Comparison of ENCODE assay signal across 13 cellular contexts in the genomic region with DNA sequence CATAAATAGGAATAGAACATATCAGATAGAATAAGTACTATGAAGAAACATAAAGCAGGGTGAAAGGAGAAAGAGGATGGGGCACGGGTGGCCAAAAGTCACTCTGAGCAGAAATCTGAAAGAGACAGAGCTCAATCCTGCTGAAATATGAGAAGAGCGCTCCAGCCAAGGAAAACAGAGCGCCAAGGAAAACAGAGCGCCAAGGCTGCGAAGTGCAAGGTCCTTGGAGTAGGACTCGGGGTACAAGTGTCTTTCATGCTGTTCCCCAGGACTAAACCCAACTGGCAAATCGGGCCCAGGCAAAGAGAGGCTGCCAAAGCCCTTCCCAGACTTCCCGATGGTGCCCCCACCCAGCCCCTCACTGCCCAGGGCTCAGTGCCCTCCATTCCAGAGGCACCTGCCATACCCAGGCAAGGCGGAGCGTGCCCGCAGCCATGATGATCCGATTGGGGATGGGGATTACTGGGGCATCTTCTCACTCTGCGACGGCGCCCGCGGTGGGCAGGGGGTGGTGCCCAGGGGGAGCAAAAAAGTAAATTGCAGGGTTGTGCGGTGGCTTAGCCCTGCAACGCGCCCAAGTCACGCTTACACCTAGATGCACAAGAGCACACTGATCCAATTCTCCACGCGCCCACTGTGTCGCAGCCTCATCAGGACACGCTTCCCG. TPM values are rescaled to one million over a fixed set of nuclear protein-coding genes. Genes with fewer than 3 reads are reported as not detected.
DNase-seq lines count a peak whose midpoint lies in the region; ATAC-seq and TF ChIP-seq lines count a peak whose summit lies in the region.
"Had no signal": no experiment of that assay in that cellular context is flagged by ENCODE, and none has a peak within 500 bp of the region (broad histone marks: within the 10 kb centered on the region; RNA-seq: fewer than 3 reads in every experiment).

No MANE protein-coding gene starts in this region.

- intact Hi-C loops in activated CD8-positive, alpha-beta T cell treated with anti-CD3 and anti-CD28 coated beads for 36 hours (cut with micrococcal nuclease), result loop anchor here (10.0 kb wide), 1 partner anchor 224 kb away; no protein-coding TSS in a partner anchor
- intact Hi-C loops in activated T-helper 1 cell treated with anti-CD3 and anti-CD28 coated beads, Interleukin-12 subunit alpha, Interleukin-12 subunit beta, Interleukin-2, Interleukin-4 antibody, amounts not matched to agents 30 ng/mL and 10 ng/mL and 1 ng/mL, durations not matched to agents 14 hours and 24 hours and 36 hours (cut with micrococcal nuclease), result no loop called here
- intact Hi-C loops in stomach (cut with DNase I; ENCODE audit: low total_unique reads), result loop anchor here (5.0 kb wide), 1 partner anchor 108 kb away; no protein-coding TSS in a partner anchor

- no peaks in the 10 kb centered on the region for H3K36me3 Mint-ChIP-seq in activated CD8-positive, alpha-beta T cell treated with anti-CD3 and anti-CD28 coated beads, Interleukin-2, amount 10 ng/mL, durations not matched to agents 7 days and 5 days (ENCODE audit: low read depth)
- no peaks in the 10 kb centered on the region for H3K36me3 Mint-ChIP-seq in activated CD8-positive, alpha-beta T cell treated with anti-CD3 and anti-CD28 coated beads for 36 hours (ENCODE audit: low read depth)
- no peaks in the 10 kb centered on the region for H3K36me3 Mint-ChIP-seq in activated T-helper 1 cell treated with anti-CD3 and anti-CD28 coated beads, Interleukin-12 subunit alpha, Interleukin-12 subunit beta, Interleukin-2, Interleukin-4 antibody, amounts not matched to agents 30 ng/mL and 10 ng/mL and 1 ng/mL, durations not matched to agents 14 hours and 24 hours and 36 hours (ENCODE audit: low read depth)

- no peak overlapping the region for H3K27ac Mint-ChIP-seq in activated CD8-positive, alpha-beta T cell treated with anti-CD3 and anti-CD28 coated beads, Interleukin-2, amount 10 ng/mL, durations not matched to agents 7 days and 5 days
- no peak overlapping the region for H3K27ac Mint-ChIP-seq in activated CD8-positive, alpha-beta T cell treated with anti-CD3 and anti-CD28 coated beads for 36 hours
- H3K27ac Mint-ChIP-seq in activated T-helper 1 cell treated with anti-CD3 and anti-CD28 coated beads, Interleukin-12 subunit alpha, Interleukin-12 subunit beta, Interleukin-2, Interleukin-4 antibody, amounts not matched to agents 30 ng/mL and 10 ng/mL and 1 ng/mL, durations not matched to agents 14 hours and 24 hours and 36 hours, result no peak overlapping the region

- H3K4me1 ChIP-seq in iPS-15b (ENCODE audit: control insufficient read depth, insufficient read depth, low read length), result no peaks in the 10 kb centered on the region
- H3K4me1 ChIP-seq in stomach, result peaks cover 14 to 58% (median 42%) of the 10 kb centered on the region in 4 donors
- H3K4me1 ChIP-seq: right lobe of liver had no signal

- H3K27ac ChIP-seq in stomach, result peak overlapping the region in 2 of 5 donors; percentile 14 to 70
- H3K27ac ChIP-seq: right lobe of liver, SJSA1 had no signal

- no peak for TF ChIP-seq CTCF in activated CD8-positive, alpha-beta T cell treated with anti-CD3 and anti-CD28 coated beads for 36 hours (IDR thresholded peaks at IDR 0.05)
- TF ChIP-seq CTCF in stomach (IDR thresholded peaks at IDR 0.05), result no peak

- no peak for TF ChIP-seq EP300 in stomach (IDR thresholded peaks at IDR 0.05)

- no peak for TF ChIP-seq POLR2A in stomach (IDR thresholded peaks at IDR 0.05)

- no peak for DNase-seq in activated CD8-positive, alpha-beta T cell treated with anti-CD3 and anti-CD28 coated beads, Interleukin-2, amount 10 ng/mL, durations not matched to agents 7 days and 5 days
- no peak for DNase-seq in activated CD8-positive, alpha-beta T cell treated with anti-CD3 and anti-CD28 coated beads for 36 hours
- no peak for DNase-seq in activated T-helper 1 cell treated with anti-CD3 and anti-CD28 coated beads, Interleukin-12 subunit alpha, Interleukin-12 subunit beta, Interleukin-2, Interleukin-4 antibody, amounts not matched to agents 30 ng/mL and 10 ng/mL and 1 ng/mL, durations not matched to agents 14 hours and 24 hours and 36 hours (ENCODE audit: low spot score)
- DNase-seq in stomach (no peak), COLO668 (lab: John Stamatoyannopoulos, UW; ENCODE audit: unreplicated experiment) (no peak), GDM1 (lab: John Stamatoyannopoulos, UW) (no peak)
- DNase-seq in activated CD8-positive, alpha-beta memory T cell treated with anti-CD3 and anti-CD28 coated beads, Interleukin-2, amount 50 U/mL, for 4 hours, result no peak
- DNase-seq: ACHN; NCI-H2081 treated with DMSO at 0.1 percent for 48 hours; right lobe of liver; stimulated activated CD8-positive, alpha-beta memory T cell treated with anti-CD3 and anti-CD28 coated beads, Interleukin-4, amount 100 ng/mL, for 48 hours had no signal

- peak overlapping the region; percentile 43 for H3K4me3 Mint-ChIP-seq in activated CD8-positive, alpha-beta T cell treated with anti-CD3 and anti-CD28 coated beads, Interleukin-2, amount 10 ng/mL, durations not matched to agents 7 days and 5 days
- no peak overlapping the region for H3K4me3 Mint-ChIP-seq in activated CD8-positive, alpha-beta T cell treated with anti-CD3 and anti-CD28 coated beads for 36 hours
- peak overlapping the region; percentile 61 for H3K4me3 Mint-ChIP-seq in activated T-helper 1 cell treated with anti-CD3 and anti-CD28 coated beads, Interleukin-12 subunit alpha, Interleukin-12 subunit beta, Interleukin-2, Interleukin-4 antibody, amounts not matched to agents 30 ng/mL and 10 ng/mL and 1 ng/mL, durations not matched to agents 14 hours and 24 hours and 36 hours

- H3K4me3 ChIP-seq in iPS-15b (ENCODE audit: low read depth, low read length), result peak overlapping the region; percentile 60
- peak overlapping the region; percentile 53 to 85 (median 67) for H3K4me3 ChIP-seq in stomach
- H3K4me3 ChIP-seq: right lobe of liver, SJSA1 had no signal

- peaks cover 39% of the 10 kb centered on the region for H3K27me3 Mint-ChIP-seq in activated CD8-positive, alpha-beta T cell treated with anti-CD3 and anti-CD28 coated beads, Interleukin-2, amount 10 ng/mL, durations not matched to agents 7 days and 5 days (ENCODE audit: low read depth)
- peaks cover 9% of the 10 kb centered on the region for H3K27me3 Mint-ChIP-seq in activated CD8-positive, alpha-beta T cell treated with anti-CD3 and anti-CD28 coated beads for 36 hours
- peaks cover 40% of the 10 kb centered on the region for H3K27me3 Mint-ChIP-seq in activated T-helper 1 cell treated with anti-CD3 and anti-CD28 coated beads, Interleukin-12 subunit alpha, Interleukin-12 subunit beta, Interleukin-2, Interleukin-4 antibody, amounts not matched to agents 30 ng/mL and 10 ng/mL and 1 ng/mL, durations not matched to agents 14 hours and 24 hours and 36 hours (ENCODE audit: insufficient read depth)

- 74 to 83% (median 82%) methylated on average over 15 to 26 of the region's 26 CpGs for WGBS in stomach, 5 donors

- H3K9me3 ChIP-seq in iPS-15b (ENCODE audit: control insufficient read depth, insufficient read depth, low read length), result no peaks in the 10 kb centered on the region
- H3K9me3 ChIP-seq in stomach, result no peaks in the 10 kb centered on the region
- H3K9me3 ChIP-seq: right lobe of liver, SJSA1 had no signal

- CTCF ChIA-PET in activated CD8-positive, alpha-beta T cell treated with anti-CD3 and anti-CD28 coated beads, Interleukin-2, amount 10 ng/mL, durations not matched to agents 7 days and 5 days (lab: Charles Lee), result interaction anchor here (1.2 to 4.5 kb wide), 13 partner anchors 7 to 295 kb away, joined by 3 to 62 read pairs (median 14); a partner anchor contains a TSS
- CTCF ChIA-PET in activated CD8-positive, alpha-beta T cell treated with anti-CD3 and anti-CD28 coated beads for 36 hours (lab: Charles Lee), result interaction anchor here (0.9 to 3.7 kb wide), 22 partner anchors 8 to 295 kb away, joined by 3 to 40 read pairs (median 8); a partner anchor contains a TSS

- POLR2A ChIA-PET in activated CD8-positive, alpha-beta T cell treated with anti-CD3 and anti-CD28 coated beads, Interleukin-2, amount 10 ng/mL, durations not matched to agents 7 days and 5 days (lab: Charles Lee), result no interaction called here
- POLR2A ChIA-PET in activated CD8-positive, alpha-beta T cell treated with anti-CD3 and anti-CD28 coated beads for 36 hours (lab: Charles Lee), result interaction anchor here (1.7 kb wide), 1 partner anchor 153 kb away, joined by 5 read pairs; a partner anchor contains a TSS

- no peak overlapping the region for H3K9ac ChIP-seq in iPS-15b (ENCODE audit: low read depth, low read length)

- H3K36me3 ChIP-seq in iPS-15b (ENCODE audit: control insufficient read depth, insufficient read depth, low read length) (no peaks in the 10 kb centered on the region), stomach (no peaks in the 10 kb centered on the region)
- H3K36me3 ChIP-seq: right lobe of liver, SJSA1 had no signal

- H3K9me3 Mint-ChIP-seq in activated CD8-positive, alpha-beta T cell treated with anti-CD3 and anti-CD28 coated beads, Interleukin-2, amount 10 ng/mL, durations not matched to agents 7 days and 5 days (ENCODE audit: insufficient read depth), result no peaks in the 10 kb centered on the region
- no peaks in the 10 kb centered on the region for H3K9me3 Mint-ChIP-seq in activated CD8-positive, alpha-beta T cell treated with anti-CD3 and anti-CD28 coated beads for 36 hours
- no peaks in the 10 kb centered on the region for H3K9me3 Mint-ChIP-seq in activated T-helper 1 cell treated with anti-CD3 and anti-CD28 coated beads, Interleukin-12 subunit alpha, Interleukin-12 subunit beta, Interleukin-2, Interleukin-4 antibody, amounts not matched to agents 30 ng/mL and 10 ng/mL and 1 ng/mL, durations not matched to agents 14 hours and 24 hours and 36 hours

- ATAC-seq in activated CD8-positive, alpha-beta T cell treated with anti-CD3 and anti-CD28 coated beads, Interleukin-2, amount 10 ng/mL, durations not matched to agents 7 days and 5 days, result no peak
- ATAC-seq in activated CD8-positive, alpha-beta T cell treated with anti-CD3 and anti-CD28 coated beads for 36 hours, result no peak
- ATAC-seq: right lobe of liver had no signal

- H3K4me1 Mint-ChIP-seq in activated CD8-positive, alpha-beta T cell treated with anti-CD3 and anti-CD28 coated beads, Interleukin-2, amount 10 ng/mL, durations not matched to agents 7 days and 5 days (ENCODE audit: low read depth), result peaks cover 12% of the 10 kb centered on the region
- H3K4me1 Mint-ChIP-seq in activated CD8-positive, alpha-beta T cell treated with anti-CD3 and anti-CD28 coated beads for 36 hours (ENCODE audit: low read depth), result peaks cover 23% of the 10 kb centered on the region
- H3K4me1 Mint-ChIP-seq in activated T-helper 1 cell treated with anti-CD3 and anti-CD28 coated beads, Interleukin-12 subunit alpha, Interleukin-12 subunit beta, Interleukin-2, Interleukin-4 antibody, amounts not matched to agents 30 ng/mL and 10 ng/mL and 1 ng/mL, durations not matched to agents 14 hours and 24 hours and 36 hours (ENCODE audit: low read depth), result peaks cover 31% of the 10 kb centered on the region

- H3K27me3 ChIP-seq in iPS-15b (ENCODE audit: control insufficient read depth, insufficient read depth, low read length) (peaks cover 28% of the 10 kb centered on the region), stomach (peaks cover 0 to 29% (median 12%) of the 10 kb centered on the region in 3 donors)
- H3K27me3 ChIP-seq: right lobe of liver had no signal

RNA-seq across cellular contexts. Expression of a gene that starts 1.7 kb away (rescaled TPM):
- under 1 TPM; 0.05 to 0.29 TPM for total RNA-seq in activated CD8-positive, alpha-beta T cell treated with anti-CD3 and anti-CD28 coated beads, Interleukin-2, amount 10 ng/mL, durations not matched to agents 7 days and 5 days
- under 1 TPM; 0.04 to 0.05 TPM for total RNA-seq in activated CD8-positive, alpha-beta T cell treated with anti-CD3 and anti-CD28 coated beads for 36 hours
- total RNA-seq in activated T-helper 1 cell treated with anti-CD3 and anti-CD28 coated beads, Interleukin-12 subunit alpha, Interleukin-12 subunit beta, Interleukin-2, Interleukin-4 antibody, amounts not matched to agents 30 ng/mL and 10 ng/mL and 1 ng/mL, durations not matched to agents 14 hours and 24 hours and 36 hours, result 0.05 and 0.24 TPM in 2 replicates
- 10 to 100 TPM in 3 of 5 donors, 1 to 10 TPM in 2; 5.8 to 36.2 (median 10.5) TPM for total RNA-seq in stomach
- 1 to 10 TPM; 2.9 to 5.9 (median 3.4) TPM for polyA plus RNA-seq in stomach
